Comparison of ENCODE assay signal across 24 cellular contexts in genomic region chr9:98067184-98067583, GRCh38.
"Had no signal": no experiment of that assay in that cellular context is flagged by ENCODE, and none has a peak within 500 bp of the region (broad histone marks: within the 10 kb centered on the region; RNA-seq: fewer than 3 reads in every experiment).

No MANE protein-coding gene starts in this region.

- H3K4me1 ChIP-seq: foreskin keratinocyte, gastroesophageal sphincter, heart left ventricle, right atrium auricular region, testis, tibial artery had no signal

- H3K27ac ChIP-seq: foreskin keratinocyte, gastroesophageal sphincter, heart left ventricle, hepatocyte, lower lobe of right lung, right atrium auricular region, testis, tibial artery had no signal

- ATAC-seq: effector memory CD8-positive, alpha-beta T cell; foreskin keratinocyte; gastroesophageal sphincter; heart left ventricle; left ventricle myocardium superior; naive thymus-derived CD8-positive, alpha-beta T cell; sciatic nerve; stimulated activated effector memory CD8-positive, alpha-beta T cell treated with anti-CD3 and anti-CD28 coated beads, Interleukin-12 subunit alpha, Interleukin-12 subunit beta, amount 100 ng/mL, for 72 hours had no signal

- H3K4me2 ChIP-seq: hepatocyte, smooth muscle cell had no signal

- H3K27me3 ChIP-seq: foreskin keratinocyte, gastroesophageal sphincter, heart left ventricle, hepatocyte, right atrium auricular region, stomach, testis, tibial artery had no signal

- H3K36me3 ChIP-seq: prostate gland had no signal

- H3K4me3 ChIP-seq: gastroesophageal sphincter, heart left ventricle, hepatocyte, lower lobe of right lung, prostate gland, right atrium auricular region, smooth muscle cell, stomach, testis, tibial artery had no signal

- FAIRE-seq: islet of Langerhans had no signal

- H3K9me3 ChIP-seq: gastroesophageal sphincter, heart left ventricle, lower lobe of right lung, prostate gland, right atrium auricular region, stomach, testis, tibial artery had no signal

- DNase-seq: cortex of kidney; effector memory CD8-positive, alpha-beta T cell; foreskin keratinocyte; heart left ventricle; kidney glomerular epithelial cell; left ventricle myocardium superior; lower lobe of right lung; naive thymus-derived CD8-positive, alpha-beta T cell; nephron progenitor cell; nucleus accumbens; stimulated activated CD4-positive, alpha-beta T cell treated with anti-CD3 and anti-CD28 coated beads, Interleukin-2, amount 100 ng/mL, for 24 hours; stimulated activated CD4-positive, alpha-beta T cell treated with anti-CD3 and anti-CD28 coated beads, Interleukin-4, amount 100 ng/mL, for 24 hours; stimulated activated naive CD4-positive, alpha-beta T cell treated with Interleukin-2 at 50 U/mL for 16 hours; stomach; testis; tibial artery had no signal

- H2AFZ ChIP-seq: hepatocyte had no signal
